ENCODE assay signal across 19 cellular contexts in genomic region chr12:57194253-57194652, GRCh38. TPM values are rescaled to one million over a fixed set of nuclear protein-coding genes. Genes with fewer than 3 reads are reported as not detected.
DNase-seq lines count a peak whose midpoint lies in the region; ATAC-seq and TF ChIP-seq lines count a peak whose summit lies in the region.
"Had no signal": no experiment of that assay in that cellular context is flagged by ENCODE, and none has a peak within 500 bp of the region (broad histone marks: within the 10 kb centered on the region; RNA-seq: fewer than 3 reads in every experiment).

No MANE protein-coding gene starts in this region.

- no peaks in the 10 kb centered on the region for H3K9me3 Mint-ChIP-seq in MCF 10A (ENCODE audit: unreplicated experiment)
- peaks cover 4% of the 10 kb centered on the region for H3K9me3 Mint-ChIP-seq in neural crest cell
- H3K9me3 Mint-ChIP-seq: CD4-positive, alpha-beta memory T cell; HFFc6 had no signal

- DNase-seq in mammary epithelial cell (no peak), MCF 10A (ENCODE audit: unreplicated experiment) (no peak), SJCRH30 (no peak), neural crest cell (ENCODE audit: low read depth, low spot score) (no peak), H7 (no peak), Ammon's horn (ENCODE audit: low spot score) (no peak)
- DNase-seq: 8988T; BE2C; CD4-positive, alpha-beta memory T cell; COR-L47; DMS79; GM23248; HFFc6 had no signal

- H3K79me2 ChIP-seq in mammary epithelial cell (ENCODE audit: insufficient read depth, low read length) = no peaks in the 10 kb centered on the region

- H3K36me3 Mint-ChIP-seq in MCF 10A (ENCODE audit: insufficient read depth, unreplicated experiment) = peaks cover 23% of the 10 kb centered on the region
- H3K36me3 Mint-ChIP-seq in neural crest cell (ENCODE audit: low read depth) = peaks cover 12% of the 10 kb centered on the region

- no peaks in the 10 kb centered on the region for H3K36me3 ChIP-seq in mammary epithelial cell (ENCODE audit: insufficient read depth, low read length)
- H3K36me3 ChIP-seq in SJCRH30 = peaks cover 10% of the 10 kb centered on the region
- peaks cover 80% of the 10 kb centered on the region for H3K36me3 ChIP-seq in H7 (replicated peaks; ENCODE audit: control insufficient read depth, insufficient read depth, low read length)
- H3K36me3 ChIP-seq: BE2C had no signal

- no peak for TF ChIP-seq CTCF in mammary epithelial cell (conservative IDR thresholded peaks at IDR 0.05 in 1 of 2, IDR thresholded peaks at IDR 0.05 in 1 of 2; ENCODE audit: extremely low read depth in 1 of 2, insufficient read depth in 1 of 2, low read depth in 1 of 2, low read length in 2 of 2)
- TF ChIP-seq CTCF in MCF 10A (IDR thresholded peaks at IDR 0.05; ENCODE audit: unreplicated experiment) = no peak
- TF ChIP-seq CTCF in neural crest cell (conservative IDR thresholded peaks at IDR 0.05) = no peak

- in situ Hi-C loops in mammary epithelial cell (cut with MboI; ENCODE audit: low sequenced_read_pairs in 2 of 2) = no loop called here

- no peak overlapping the region for H2AFZ ChIP-seq in mammary epithelial cell (ENCODE audit: low read depth, low read length)
- H2AFZ ChIP-seq: GM23248 had no signal

- H3K27me3 Mint-ChIP-seq in MCF 10A (ENCODE audit: insufficient read depth, unreplicated experiment) (no peaks in the 10 kb centered on the region), neural crest cell (ENCODE audit: low read depth) (no peaks in the 10 kb centered on the region)
- H3K27me3 Mint-ChIP-seq: CD4-positive, alpha-beta memory T cell had no signal

- H3K27ac ChIP-seq in mammary epithelial cell (ENCODE audit: insufficient read depth, low read depth, low read length) (no peak overlapping the region), SJCRH30 (peak overlapping the region; percentile 41)
- H3K27ac ChIP-seq: C4-2B, GM23248, HL-60 had no signal

- POLR2A ChIA-PET in MCF 10A (lab: Yijun Ruan, JAX) = no interaction called here

- H3K4me3 ChIP-seq in mammary epithelial cell (replicated peaks in 1 of 3; ENCODE audit: insufficient read depth in 1 of 3, low read depth in 2 of 3, low read length in 3 of 3) (no peak overlapping the region), SJCRH30 (peak overlapping the region; percentile 5), H7 (ENCODE audit: insufficient read depth, low read depth, low read length) (no peak overlapping the region)
- H3K4me3 ChIP-seq: GM12878, GM23248, HAP-1 had no signal

- H3K27me3 ChIP-seq in mammary epithelial cell (ENCODE audit: insufficient read depth, low read length) (no peaks in the 10 kb centered on the region), SJCRH30 (no peaks in the 10 kb centered on the region), H7 (ENCODE audit: control insufficient read depth, insufficient read depth, low read length) (no peaks in the 10 kb centered on the region)
- H3K27me3 ChIP-seq: BE2C had no signal

- H3K4me3 Mint-ChIP-seq in MCF 10A (ENCODE audit: unreplicated experiment) (no peak overlapping the region), neural crest cell (no peak overlapping the region)
- H3K4me3 Mint-ChIP-seq: CD4-positive, alpha-beta memory T cell; HFFc6 had no signal

- no peak overlapping the region for H3K27ac Mint-ChIP-seq in MCF 10A (ENCODE audit: low read depth, unreplicated experiment)
- peak overlapping the region; percentile 62 for H3K27ac Mint-ChIP-seq in neural crest cell (ENCODE audit: unreplicated experiment)
- H3K27ac Mint-ChIP-seq: HFFc6 had no signal

- H3K4me2 ChIP-seq in mammary epithelial cell (ENCODE audit: insufficient read depth, low read depth, low read length) = no peak overlapping the region

- intact Hi-C loops in mammary epithelial cell (cut with micrococcal nuclease) = no loop called here
- intact Hi-C loops in MCF 10A (cut with micrococcal nuclease) = no loop called here

- dilution Hi-C loops in mammary epithelial cell (cut with HindIII; ENCODE audit: low sequenced_read_pairs) = no loop called here

- no peak for ATAC-seq in GM18870 (IDR thresholded peaks at IDR 0.05; ENCODE audit: unreplicated experiment)
- ATAC-seq: GM12878 had no signal

- no peak overlapping the region for H3K9ac ChIP-seq in mammary epithelial cell (ENCODE audit: insufficient read depth, low read length)
- H3K9ac ChIP-seq: GM23248 had no signal

- CTCF ChIA-PET in mammary epithelial cell (lab: Charles Lee; ENCODE audit: low non-redundant PET) (no interaction called here), MCF 10A (lab: Yijun Ruan, JAX) (interaction anchor here (0.7 to 5.2 kb wide), 2 partner anchors 22 to 70 kb away, joined by 3 to 20 read pairs; no protein-coding TSS in a partner anchor)

- BruUV-seq in mammary epithelial cell (replicated peaks; lab: Mats Ljungman, UMichigan) = TSS peak; percentile 52
- BruUV-seq in MCF 10A (replicated peaks; lab: Mats Ljungman, UMichigan) = no TSS peak

- H3K9me3 ChIP-seq in mammary epithelial cell (replicated peaks; ENCODE audit: insufficient read depth, low read length) = no peaks in the 10 kb centered on the region
- H3K9me3 ChIP-seq in SJCRH30 (replicated peaks) = no peaks in the 10 kb centered on the region
- H3K9me3 ChIP-seq: BE2C, HAP-1 had no signal

- H3K4me1 ChIP-seq in mammary epithelial cell (ENCODE audit: insufficient read depth, low read length) = no peaks in the 10 kb centered on the region
- peaks cover 25% of the 10 kb centered on the region for H3K4me1 ChIP-seq in SJCRH30
- H3K4me1 ChIP-seq: BE2C, HAP-1 had no signal

- H4K20me1 ChIP-seq in mammary epithelial cell (ENCODE audit: insufficient read depth, low read length) = no peaks in the 10 kb centered on the region

- WGBS in mammary epithelial cell (ENCODE audit: low coverage, missing lambda C conversion rate) = 88% methylated on average over 11 of the region's 18 CpGs

- H3K4me1 Mint-ChIP-seq in MCF 10A (ENCODE audit: insufficient read depth, unreplicated experiment) = no peaks in the 10 kb centered on the region
- no peaks in the 10 kb centered on the region for H3K4me1 Mint-ChIP-seq in neural crest cell

RNA-seq across cellular contexts. Expression of gene NXPH4, which starts 22.3 kb away (rescaled TPM):
- total RNA-seq in mammary epithelial cell (1 to 10 TPM in 1 of 2 donors, under 1 TPM in 1; 0.67 to 5.3 TPM), MCF 10A (2022) (2.2 and 2.8 TPM in 2 replicates), neural crest cell (0.71 and 0.91 TPM in 2 replicates)
- 0.51 TPM for polyA plus RNA-seq in mammary epithelial cell
- 0.41 TPM for polyA minus RNA-seq in mammary epithelial cell
- 91.1 and 92.7 TPM in 2 replicates for total RNA-seq in SJCRH30 (2014; rRNA removed; shearing (Covaris generic))
- 0.74 and 2.2 TPM in 2 replicates for total RNA-seq in H7 (2014; rRNA removed; shearing (Covaris generic))
- total RNA-seq: CD4-positive, alpha-beta memory T cell; G401 had no signal
- polyA plus RNA-seq: CD4-positive, alpha-beta memory T cell had no signal

RNA-seq across cellular contexts. Expression of gene SHMT2, which starts 35.3 kb away (rescaled TPM):
- total RNA-seq in mammary epithelial cell (100 to 1,000 TPM; 266 to 337 TPM), MCF 10A (2022) (375 and 421 TPM in 2 replicates), neural crest cell (225 and 230 TPM in 2 replicates)
- polyA plus RNA-seq in mammary epithelial cell = 285 TPM
- polyA minus RNA-seq in mammary epithelial cell = 190 TPM
- total RNA-seq in SJCRH30 (2014; rRNA removed; shearing (Covaris generic)) = 1,504 and 1,712 TPM in 2 replicates
- 355 and 399 TPM in 2 replicates for total RNA-seq in H7 (2014; rRNA removed; shearing (Covaris generic))

RNA-seq across cellular contexts. Expression of gene LRP1-AS, which starts 46.8 kb away (rescaled TPM):
- total RNA-seq in mammary epithelial cell = not detected
- polyA plus RNA-seq in mammary epithelial cell = not detected
- polyA minus RNA-seq in mammary epithelial cell = not detected
- total RNA-seq in MCF 10A (2022) = not detected in 2 replicates
- total RNA-seq in SJCRH30 (2014; rRNA removed; shearing (Covaris generic)) = 1.1 and 1.3 TPM in 2 replicates
- not detected in 2 replicates for total RNA-seq in neural crest cell
- total RNA-seq in H7 (2014; rRNA removed; shearing (Covaris generic)) = not detected in 2 replicates
- total RNA-seq: CD4-positive, alpha-beta memory T cell; G401; GM12878; GM23248; HFFc6 had no signal
- polyA plus RNA-seq: CD4-positive, alpha-beta memory T cell; GM12878 had no signal

RNA-seq across cellular contexts. Expression of gene STAC3, which starts 56.7 kb away (rescaled TPM):
- total RNA-seq in mammary epithelial cell (1 to 10 TPM in 1 of 2 donors, under 1 TPM in 1; 0.50 to 1.2 TPM), MCF 10A (2022) (2.5 and 2.8 TPM in 2 replicates), neural crest cell (3.8 and 4.1 TPM in 2 replicates)
- polyA plus RNA-seq in mammary epithelial cell = 0.35 TPM
- polyA minus RNA-seq in mammary epithelial cell = not detected
- 1,199 and 1,339 TPM in 2 replicates for total RNA-seq in SJCRH30 (2014; rRNA removed; shearing (Covaris generic))
- 0.90 and 1.6 TPM in 2 replicates for total RNA-seq in H7 (2014; rRNA removed; shearing (Covaris generic))

Comparison
In these comparisons a context has a peak if more than half of its experiments do, and no peak if none do; other contexts are left out.
1. RNA of gene NXPH4, which starts 22.3 kb away (total RNA-seq): 91.1 to 92.7 TPM in SJCRH30; 0.67 to 5.3 TPM in mammary epithelial cell, 0.74 to 2.2 TPM in H7, 2.2 to 2.8 TPM in MCF 10A and 0.71 to 0.91 TPM in neural crest cell; every median in the first group is over 10 times any median in the second.